1 cellular context compared by ENCODE assay signal in genomic region chr12:106240821-106241220, GRCh38.
TF ChIP-seq lines count a peak whose summit lies in the region.

No MANE protein-coding gene starts in this region.

TF ChIP-seq in GM23338, 12 proteins besides CTCF, POLR2A, EP300 and RAD21 (continued from another document):
- TF ChIP-seq ZNF462 (CRISPR knock-in tag; IDR thresholded peaks at IDR 0.05) (no peak), POLR2AphosphoS5 (IDR thresholded peaks at IDR 0.05; ENCODE audit: low read depth) (no peak), ETS1 (IDR thresholded peaks at IDR 0.05) (no peak), CREB1 (CRISPR knock-in tag; IDR thresholded peaks at IDR 0.05; ENCODE audit: low read depth) (no peak), ZNF331 (CRISPR knock-in tag; IDR thresholded peaks at IDR 0.05; ENCODE audit: low read depth) (no peak), EZH2phosphoT487 (IDR thresholded peaks at IDR 0.05; ENCODE audit: unreplicated experiment) (no peak), JUNB (IDR thresholded peaks at IDR 0.05; ENCODE audit: unreplicated experiment) (no peak), STAT1 (IDR thresholded peaks at IDR 0.05; ENCODE audit: unreplicated experiment) (no peak), NANOG (IDR thresholded peaks at IDR 0.05; ENCODE audit: borderline replicate concordance) (no peak), ZNF114 (CRISPR knock-in tag; IDR thresholded peaks at IDR 0.05) (no peak), EZH2 (IDR thresholded peaks at IDR 0.05; ENCODE audit: low read depth, unreplicated experiment) (no peak)
